11 cellular contexts compared by ENCODE assay signal in the genomic region with DNA sequence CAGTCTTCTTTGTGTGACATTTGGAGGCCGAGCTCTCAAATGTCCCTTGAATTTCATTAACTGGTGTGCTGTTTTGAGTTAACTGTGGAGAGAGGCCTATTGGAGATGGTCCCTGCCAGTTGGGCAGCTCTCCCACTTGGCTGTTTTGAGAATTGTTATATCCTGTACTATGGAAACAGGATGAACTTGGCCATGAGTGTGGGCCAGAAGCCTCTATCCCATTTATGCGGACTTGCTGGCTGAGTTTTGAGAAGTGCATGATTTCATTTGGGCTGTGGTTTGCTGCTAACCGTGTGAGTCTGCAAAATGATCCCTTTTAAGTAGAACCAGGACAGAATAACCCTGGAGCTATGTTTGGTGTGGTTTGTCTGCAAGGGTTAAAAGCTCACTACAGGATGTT.
DNase-seq lines count a peak whose midpoint lies in the region; ATAC-seq, FAIRE-seq and TF ChIP-seq lines count a peak whose summit lies in the region.
"Had no signal": no experiment of that assay in that cellular context is flagged by ENCODE, and none has a peak within 500 bp of the region (broad histone marks: within the 10 kb centered on the region; RNA-seq: fewer than 3 reads in every experiment).

No MANE protein-coding gene starts in this region.

- TF ChIP-seq POLR2A in stomach (IDR thresholded peaks at IDR 0.05) = no peak

- DNase-seq in H4 (ENCODE audit: low spot score) = peak; percentile 70
- DNase-seq in cerebellum (ENCODE audit: low spot score) = peak; percentile 79
- DNase-seq in keratinocyte (ENCODE audit: low read depth, low spot score) = no peak
- DNase-seq in stomach = no peak
- no peak for DNase-seq in NCI-H1105 (lab: John Stamatoyannopoulos, UW)
- DNase-seq: NCI-H1092 treated with DMSO at 0.1 percent for 48 hours had no signal

- H3K9me3 ChIP-seq in keratinocyte (ENCODE audit: control insufficient read depth, low read depth, low read length) (no peaks in the 10 kb centered on the region), stomach (no peaks in the 10 kb centered on the region)
- H3K9me3 ChIP-seq: HAP-1 had no signal

- dilution Hi-C loops in keratinocyte (cut with MboI; ENCODE audit: extremely low pct_ligation_motif_present, low sequenced_read_pairs) = no loop called here

- no peaks in the 10 kb centered on the region for H3K79me2 ChIP-seq in keratinocyte (ENCODE audit: control insufficient read depth, insufficient read depth, low read length)

- H3K27me3 ChIP-seq in keratinocyte (ENCODE audit: control insufficient read depth, extremely low read depth, insufficient read depth, low read length) (no peaks in the 10 kb centered on the region), stomach (no peaks in the 10 kb centered on the region)

- H3K27ac ChIP-seq in keratinocyte (ENCODE audit: control insufficient read depth, insufficient read depth, low read length) (peak overlapping the region; percentile 15), stomach (peak overlapping the region in 3 of 5 donors; percentile 27 to 66 (median 56))

- H2AFZ ChIP-seq in keratinocyte (ENCODE audit: control insufficient read depth, low read length) = no peak overlapping the region

- H3K9me1 ChIP-seq in keratinocyte (ENCODE audit: control insufficient read depth, extremely low read depth, insufficient read depth, low read length) = no peaks in the 10 kb centered on the region

- peak overlapping the region; percentile 23 for H3K4me2 ChIP-seq in keratinocyte (ENCODE audit: control insufficient read depth, extremely low read depth, insufficient read depth, low read depth, low read length)

- H3K4me3 ChIP-seq in keratinocyte (ENCODE audit: control insufficient read depth in 2 of 3, extremely low read depth in 1 of 3, insufficient read depth in 2 of 3, low read depth in 1 of 3, low read length in 3 of 3) (no peak overlapping the region), stomach (no peak overlapping the region)
- H3K4me3 ChIP-seq: HAP-1 had no signal

- peak; percentile 55 for FAIRE-seq in keratinocyte (lab: Jason Lieb, UNC)
- FAIRE-seq: colon had no signal

- H3K36me3 ChIP-seq in keratinocyte (ENCODE audit: control insufficient read depth in 2 of 2, extremely low read depth in 1 of 2, insufficient read depth in 2 of 2, low read length in 2 of 2) = no peaks in the 10 kb centered on the region
- H3K36me3 ChIP-seq in stomach = no peaks in the 10 kb centered on the region
- H3K36me3 ChIP-seq: HAP-1 had no signal

- TF ChIP-seq EP300 in stomach (IDR thresholded peaks at IDR 0.05) = no peak

- intact Hi-C loops in stomach (cut with DNase I; ENCODE audit: low total_unique reads) = no loop called here

- H3K9ac ChIP-seq in keratinocyte (ENCODE audit: control insufficient read depth, extremely low read depth, insufficient read depth, low read length) = no peak overlapping the region

- TF ChIP-seq CTCF in keratinocyte (optimal IDR thresholded peaks at IDR 0.05 in 1 of 3, IDR thresholded peaks at IDR 0.05 in 1 of 3, conservative IDR thresholded peaks at IDR 0.05 in 1 of 3; ENCODE audit: extremely low read depth in 1 of 3, insufficient read depth in 2 of 3, low read length in 3 of 3) (no peak), stomach (IDR thresholded peaks at IDR 0.05) (no peak)

- H3K4me1 ChIP-seq in keratinocyte (ENCODE audit: control insufficient read depth, extremely low read depth, insufficient read depth, low read length) (peaks cover 8% of the 10 kb centered on the region), stomach (peaks cover 0 to 38% (median 8%) of the 10 kb centered on the region in 4 donors)
- H3K4me1 ChIP-seq: HAP-1 had no signal

- WGBS in stomach, 5 donors = 55 to 72% (median 63%) methylated on average over 3 of the region's 3 CpGs

- no peaks in the 10 kb centered on the region for H4K20me1 ChIP-seq in keratinocyte (ENCODE audit: control insufficient read depth, extremely low read depth, insufficient read depth, low read length)

- ATAC-seq in HG02938 (IDR thresholded peaks at IDR 0.05; ENCODE audit: unreplicated experiment) (no peak), HG03108 (IDR thresholded peaks at IDR 0.05; ENCODE audit: unreplicated experiment) (no peak), GM21529 (IDR thresholded peaks at IDR 0.05; ENCODE audit: unreplicated experiment) (no peak)

Comparison
In these comparisons a context has a peak if more than half of its experiments do, and no peak if none do; other contexts are left out.
1. DNase-seq: peak in H4 (single experiment) and cerebellum (single experiment); none in keratinocyte (single experiment), stomach (single experiment) and NCI-H1105 (single experiment).